3 cellular contexts compared by ENCODE assay signal in the genomic region with DNA sequence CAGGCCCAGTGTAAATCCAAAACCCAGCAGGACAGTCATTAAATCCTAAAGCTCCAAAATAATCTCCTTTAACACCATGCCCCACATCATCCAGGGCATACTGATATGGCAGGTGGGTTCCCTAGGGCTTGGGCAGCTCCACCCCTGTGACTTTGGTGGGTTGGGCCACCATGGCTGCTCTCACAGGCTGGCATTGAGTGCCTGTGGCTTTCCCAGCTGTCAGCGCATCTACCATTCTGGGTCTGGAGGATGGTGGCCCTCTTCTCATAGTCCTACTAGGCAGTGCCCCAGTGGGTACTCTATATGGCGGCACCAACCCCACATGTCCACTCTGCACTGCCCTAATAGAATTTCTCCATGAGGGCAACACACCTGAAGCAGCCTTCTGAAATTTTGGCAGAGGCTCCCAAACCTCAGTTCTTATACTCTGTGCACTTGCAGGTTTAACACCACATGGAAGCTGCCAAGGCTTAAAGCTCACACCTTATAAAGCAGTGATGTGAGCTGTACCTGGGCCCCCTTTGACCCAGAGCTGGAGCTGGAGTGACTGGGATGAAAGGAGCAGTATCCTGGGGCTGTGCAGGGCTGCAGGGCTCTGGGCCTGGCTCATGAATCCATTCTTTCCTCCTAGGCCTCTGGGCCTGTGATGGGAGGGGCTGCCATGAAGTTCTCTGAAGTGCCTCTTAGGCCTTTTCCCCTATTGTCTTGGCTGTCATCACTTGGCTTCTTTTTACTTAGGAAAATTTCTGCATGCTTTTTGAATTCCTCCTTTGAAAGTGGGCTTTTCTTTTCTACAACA.
"Had no signal": no experiment of that assay in that cellular context is flagged by ENCODE, and none has a peak within 500 bp of the region (broad histone marks: within the 10 kb centered on the region; RNA-seq: fewer than 3 reads in every experiment).

No MANE protein-coding gene starts in this region.

- DNase-seq: GDM1, GF-D8 had no signal

- ATAC-seq: GM12878 had no signal

- H3K4me3 ChIP-seq: GM12878 had no signal
